In genomic region chr14:46344327-46344937, GRCh38 we compare ENCODE assay signal across 8 cellular contexts.
DNase-seq lines count a peak whose midpoint lies in the region; ATAC-seq and TF ChIP-seq lines count a peak whose summit lies in the region.

No MANE protein-coding gene starts in this region.

- no peaks in the 10 kb centered on the region for H3K27me3 ChIP-seq in IMR-90 (ENCODE audit: control insufficient read depth, insufficient read depth, low read length)

- no peaks in the 10 kb centered on the region for H3K9me1 ChIP-seq in IMR-90 (ENCODE audit: insufficient read depth, low read length)

- H4K5ac ChIP-seq in IMR-90 (ENCODE audit: low read depth, low read length), result no peak overlapping the region

- TF ChIP-seq CTCF in AG09309 (IDR thresholded peaks at IDR 0.05; ENCODE audit: control insufficient read depth, insufficient read depth, low read depth, low read length, missing control alignments) (peak; percentile 36), IMR-90 (conservative IDR thresholded peaks at IDR 0.05; ENCODE audit: low read depth, low read length) (peak; percentile 40)

- peak; percentile 85 for ATAC-seq in GM19023 (IDR thresholded peaks at IDR 0.05; ENCODE audit: unreplicated experiment)
- ATAC-seq in IMR-90 (ENCODE audit: low read depth), result no peak
- no peak for ATAC-seq in activated naive CD8-positive, alpha-beta T cell treated with anti-CD3 and anti-CD28 coated beads, Interleukin-2, amount 50 U/mL, for 24 hours

- no peak overlapping the region for H2AFZ ChIP-seq in IMR-90 (replicated peaks; ENCODE audit: low read length, poor library complexity)

- no peak overlapping the region for H3K56ac ChIP-seq in IMR-90 (ENCODE audit: extremely low read depth, insufficient read depth, low read length)

- H3K27me3 Mint-ChIP-seq in activated naive CD4-positive, alpha-beta T cell treated with anti-CD3 and anti-CD28 coated beads, Interleukin-2, amount 10 ng/mL, durations not matched to agents 7 days and 5 days, result no peaks in the 10 kb centered on the region
- H3K27me3 Mint-ChIP-seq in activated naive CD8-positive, alpha-beta T cell treated with anti-CD3 and anti-CD28 coated beads, Interleukin-2, amount 50 U/mL, for 24 hours, result no peaks in the 10 kb centered on the region

- POLR2A ChIA-PET in IMR-90 (lab: Charles Lee; ENCODE audit: unreplicated experiment), result no interaction called here

- no peak overlapping the region for H2BK20ac ChIP-seq in IMR-90 (ENCODE audit: low read depth, low read length)

- H3K4ac ChIP-seq in IMR-90 (ENCODE audit: low read depth, low read length), result no peak overlapping the region

- H4K8ac ChIP-seq in IMR-90 (ENCODE audit: low read depth in 2 of 2, low read length in 2 of 2), result no peak overlapping the region

- no peaks in the 10 kb centered on the region for H3K36me3 ChIP-seq in IMR-90 (ENCODE audit: control insufficient read depth, insufficient read depth, low read length)

- no peaks in the 10 kb centered on the region for H3K4me1 ChIP-seq in IMR-90 (ENCODE audit: control insufficient read depth, insufficient read depth, low read length)

- no peak overlapping the region for H2BK5ac ChIP-seq in IMR-90 (ENCODE audit: low read depth, low read length, poor library complexity, severe bottlenecking)

- TF ChIP-seq POLR2A in IMR-90 (IDR thresholded peaks at IDR 0.05; ENCODE audit: low read depth, low read length), result no peak

- H2AK9ac ChIP-seq in IMR-90 (replicated peaks; ENCODE audit: low read depth, low read length, poor library complexity), result no peak overlapping the region

- no peak overlapping the region for H3K4me2 ChIP-seq in IMR-90 (ENCODE audit: low read depth, low read length)

- no peaks in the 10 kb centered on the region for H3K36me3 Mint-ChIP-seq in activated naive CD4-positive, alpha-beta T cell treated with anti-CD3 and anti-CD28 coated beads, Interleukin-2, amount 10 ng/mL, durations not matched to agents 7 days and 5 days
- H3K36me3 Mint-ChIP-seq in activated naive CD8-positive, alpha-beta T cell treated with anti-CD3 and anti-CD28 coated beads, Interleukin-2, amount 50 U/mL, for 24 hours (ENCODE audit: low read depth), result no peaks in the 10 kb centered on the region

- H3K4me3 Mint-ChIP-seq in activated naive CD4-positive, alpha-beta T cell treated with anti-CD3 and anti-CD28 coated beads, Interleukin-2, amount 10 ng/mL, durations not matched to agents 7 days and 5 days, result no peak overlapping the region
- no peak overlapping the region for H3K4me3 Mint-ChIP-seq in activated naive CD8-positive, alpha-beta T cell treated with anti-CD3 and anti-CD28 coated beads, Interleukin-2, amount 50 U/mL, for 24 hours

- H2BK15ac ChIP-seq in IMR-90 (ENCODE audit: low read depth, low read length), result no peak overlapping the region

- DNase-seq in AG09309 (ENCODE audit: low read depth) (no peak), IMR-90 (no peak), SK-N-DZ (ENCODE audit: low spot score) (peak; percentile 23), kidney tubule cell (ENCODE audit: low spot score) (peak; percentile 43), activated T-cell treated with anti-CD3 and anti-CD28 coated beads for 4 hours (no peak)
- DNase-seq in activated naive CD4-positive, alpha-beta T cell treated with anti-CD3 and anti-CD28 coated beads, Interleukin-2, amount 10 ng/mL, durations not matched to agents 7 days and 5 days, result no peak
- DNase-seq in activated naive CD8-positive, alpha-beta T cell treated with anti-CD3 and anti-CD28 coated beads, Interleukin-2, amount 50 U/mL, for 24 hours, result no peak

- no peak overlapping the region for H3K4me3 ChIP-seq in AG09309 (ENCODE audit: control insufficient read depth, low read depth, low read length)
- H3K4me3 ChIP-seq in IMR-90 (ENCODE audit: insufficient read depth, low read depth, low read length), result no peak overlapping the region

- intact Hi-C loops in IMR-90 (cut with micrococcal nuclease), result loop anchor here (10.0 kb wide), 2 partner anchors 300 to 920 kb away; no protein-coding TSS in a partner anchor

- H3K9ac ChIP-seq in IMR-90 (ENCODE audit: low read depth, low read length), result no peak overlapping the region

- H3K23ac ChIP-seq in IMR-90 (ENCODE audit: low read depth, low read length), result no peak overlapping the region

- no peak overlapping the region for H3K27ac Mint-ChIP-seq in activated naive CD4-positive, alpha-beta T cell treated with anti-CD3 and anti-CD28 coated beads, Interleukin-2, amount 10 ng/mL, durations not matched to agents 7 days and 5 days
- H3K27ac Mint-ChIP-seq in activated naive CD8-positive, alpha-beta T cell treated with anti-CD3 and anti-CD28 coated beads, Interleukin-2, amount 50 U/mL, for 24 hours, result no peak overlapping the region

- no TSS peak for BruUV-seq in IMR-90 (replicated peaks; lab: Mats Ljungman, UMichigan)

- H4K91ac ChIP-seq in IMR-90 (ENCODE audit: insufficient read depth, low read depth, low read length), result no peak overlapping the region

- H3K9me3 Mint-ChIP-seq in activated naive CD4-positive, alpha-beta T cell treated with anti-CD3 and anti-CD28 coated beads, Interleukin-2, amount 10 ng/mL, durations not matched to agents 7 days and 5 days, result peaks cover 6% of the 10 kb centered on the region
- H3K9me3 Mint-ChIP-seq in activated naive CD8-positive, alpha-beta T cell treated with anti-CD3 and anti-CD28 coated beads, Interleukin-2, amount 50 U/mL, for 24 hours, result peaks cover 12% of the 10 kb centered on the region

- in situ Hi-C loops in IMR-90 (cut with MboI; ENCODE audit: low sequenced_read_pairs), result no loop called here

- CTCF ChIA-PET in IMR-90 (lab: Yijun Ruan, JAX), result no interaction called here
- CTCF ChIA-PET in activated naive CD4-positive, alpha-beta T cell treated with anti-CD3 and anti-CD28 coated beads, Interleukin-2, amount 10 ng/mL, durations not matched to agents 7 days and 5 days (lab: Charles Lee), result no interaction called here

- H3K4me1 Mint-ChIP-seq in activated naive CD4-positive, alpha-beta T cell treated with anti-CD3 and anti-CD28 coated beads, Interleukin-2, amount 10 ng/mL, durations not matched to agents 7 days and 5 days, result no peaks in the 10 kb centered on the region
- no peaks in the 10 kb centered on the region for H3K4me1 Mint-ChIP-seq in activated naive CD8-positive, alpha-beta T cell treated with anti-CD3 and anti-CD28 coated beads, Interleukin-2, amount 50 U/mL, for 24 hours

- peak; percentile 39 for TF ChIP-seq RAD21 in IMR-90 (IDR thresholded peaks at IDR 0.05; ENCODE audit: low read length)

- no CpG with 5 or more reads among the region's 4 CpGs for whole genome bisulfite sequencing in IMR-90 (ENCODE audit: extremely low coverage in 2 of 2, insufficient read length in 1 of 2), 2 experiments

- H4K20me1 ChIP-seq in IMR-90 (ENCODE audit: insufficient read depth, low read length), result no peaks in the 10 kb centered on the region

- H3K27ac ChIP-seq in IMR-90 (ENCODE audit: insufficient read depth, low read length), result no peak overlapping the region

- H3K14ac ChIP-seq in IMR-90 (replicated peaks; ENCODE audit: low read depth, low read length), result no peak overlapping the region

- no peak overlapping the region for H2AK5ac ChIP-seq in IMR-90 (ENCODE audit: low read depth, low read length)

- no peaks in the 10 kb centered on the region for H3K9me3 ChIP-seq in IMR-90 (ENCODE audit: control insufficient read depth, insufficient read depth, low read length)

- H2BK120ac ChIP-seq in IMR-90 (ENCODE audit: low read depth, low read length), result no peak overlapping the region

- dilution Hi-C loops in IMR-90 (cut with HindIII; ENCODE audit: low sequenced_read_pairs, unreplicated experiment), result no loop called here

- no peak overlapping the region for H3K18ac ChIP-seq in IMR-90 (ENCODE audit: low read depth, low read length)

- H3K79me1 ChIP-seq in IMR-90 (ENCODE audit: low read depth in 1 of 2, low read length in 2 of 2), result no peaks in the 10 kb centered on the region

TF ChIP-seq in IMR-90, 13 proteins besides CTCF, POLR2A, EP300 and RAD21:
- TF ChIP-seq RFX5 (IDR thresholded peaks at IDR 0.05; ENCODE audit: low read depth, low read length) (no peak), SMC3 (IDR thresholded peaks at IDR 0.05; ENCODE audit: low read depth, low read length) (no peak), RCOR1 (IDR thresholded peaks at IDR 0.05; ENCODE audit: insufficient replicate concordance, low read length) (no peak), MXI1 (IDR thresholded peaks at IDR 0.05; ENCODE audit: borderline replicate concordance, low read depth, low read length) (no peak), MAZ (IDR thresholded peaks at IDR 0.05; ENCODE audit: borderline replicate concordance, low read depth, low read length) (no peak), NFE2L2 (IDR thresholded peaks at IDR 0.05; ENCODE audit: low read depth, low read length) (no peak), CHD1 (IDR thresholded peaks at IDR 0.05; ENCODE audit: low read depth, low read length) (no peak), MAFK (IDR thresholded peaks at IDR 0.05; ENCODE audit: low read depth, low read length) (no peak), BHLHE40 (IDR thresholded peaks at IDR 0.05; ENCODE audit: low read depth, low read length) (no peak), CEBPB (IDR thresholded peaks at IDR 0.05; ENCODE audit: low read depth, low read length) (no peak), FOS (IDR thresholded peaks at IDR 0.05; ENCODE audit: low read depth, low read length) (no peak)
- TF ChIP-seq, protein P1, sequence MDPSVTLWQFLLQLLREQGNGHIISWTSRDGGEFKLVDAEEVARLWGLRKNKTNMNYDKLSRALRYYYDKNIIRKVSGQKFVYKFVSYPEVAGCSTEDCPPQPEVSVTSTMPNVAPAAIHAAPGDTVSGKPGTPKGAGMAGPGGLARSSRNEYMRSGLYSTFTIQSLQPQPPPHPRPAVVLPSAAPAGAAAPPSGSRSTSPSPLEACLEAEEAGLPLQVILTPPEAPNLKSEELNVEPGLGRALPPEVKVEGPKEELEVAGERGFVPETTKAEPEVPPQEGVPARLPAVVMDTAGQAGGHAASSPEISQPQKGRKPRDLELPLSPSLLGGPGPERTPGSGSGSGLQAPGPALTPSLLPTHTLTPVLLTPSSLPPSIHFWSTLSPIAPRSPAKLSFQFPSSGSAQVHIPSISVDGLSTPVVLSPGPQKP (IDR thresholded peaks at IDR 0.05; ENCODE audit: borderline replicate concordance, low read depth, low read length), result no peak
- TF ChIP-seq, protein P2, sequence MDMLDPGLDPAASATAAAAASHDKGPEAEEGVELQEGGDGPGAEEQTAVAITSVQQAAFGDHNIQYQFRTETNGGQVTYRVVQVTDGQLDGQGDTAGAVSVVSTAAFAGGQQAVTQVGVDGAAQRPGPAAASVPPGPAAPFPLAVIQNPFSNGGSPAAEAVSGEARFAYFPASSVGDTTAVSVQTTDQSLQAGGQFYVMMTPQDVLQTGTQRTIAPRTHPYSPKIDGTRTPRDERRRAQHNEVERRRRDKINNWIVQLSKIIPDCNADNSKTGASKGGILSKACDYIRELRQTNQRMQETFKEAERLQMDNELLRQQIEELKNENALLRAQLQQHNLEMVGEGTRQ (IDR thresholded peaks at IDR 0.05; ENCODE audit: low read depth, low read length), result no peak

Comparison
In these comparisons a context has a peak if more than half of its experiments do, and no peak if none do; other contexts are left out.
1. DNase-seq: peak in SK-N-DZ (single experiment) and kidney tubule cell (single experiment); none in AG09309 (single experiment), IMR-90 (single experiment), activated naive CD4-positive, alpha-beta T cell treated with anti-CD3 and anti-CD28 coated beads, Interleukin-2, amount 10 ng/mL, durations not matched to agents 7 days and 5 days (single experiment), activated T-cell treated with anti-CD3 and anti-CD28 coated beads for 4 hours (single experiment) and activated naive CD8-positive, alpha-beta T cell treated with anti-CD3 and anti-CD28 coated beads, Interleukin-2, amount 50 U/mL, for 24 hours (single experiment).